Comparison of ENCODE assay signal across 13 cellular contexts in genomic region chr4:56641494-56642051, GRCh38. TPM values are rescaled to one million over a fixed set of nuclear protein-coding genes. Genes with fewer than 3 reads are reported as not detected.
A peak's percentile ranks its signal among the peaks of the same experiment; 100 is the strongest.
DNase-seq lines count a peak whose midpoint lies in the region; ATAC-seq and TF ChIP-seq lines count a peak whose summit lies in the region.
"Had no signal": no experiment of that assay in that cellular context is flagged by ENCODE, and none has a peak within 500 bp of the region (broad histone marks: within the 10 kb centered on the region; RNA-seq: fewer than 3 reads in every experiment).

No MANE protein-coding gene starts in this region.

- intact Hi-C loops in activated CD4-positive, alpha-beta T cell treated with anti-CD3 and anti-CD28 coated beads for 36 hours (cut with DNase I, micrococcal nuclease) = loop anchor here (1.0 to 10.0 kb wide), 5 partner anchors 9 to 697 kb away; partner anchors contain the start of genes HOPX (in 2 of the 2) and CEP135 (in 1 of the 2)

- no peak overlapping the region for H2AFZ ChIP-seq in SK-N-SH (ENCODE audit: low read depth)
- no peak overlapping the region for H2AFZ ChIP-seq in smooth muscle cell (ENCODE audit: low read depth)

- H3K4me1 ChIP-seq in SK-N-SH (ENCODE audit: control insufficient read depth in 1 of 2, insufficient read depth in 2 of 2, low read depth in 1 of 2, low read length in 1 of 2) (no peaks in the 10 kb centered on the region), smooth muscle cell (ENCODE audit: low read depth) (peaks cover 7% of the 10 kb centered on the region)

- peak overlapping the region; percentile 82 for H3K27ac Mint-ChIP-seq in activated CD4-positive, alpha-beta T cell treated with anti-CD3 and anti-CD28 coated beads for 36 hours

- no peaks in the 10 kb centered on the region for H3K27me3 Mint-ChIP-seq in activated CD4-positive, alpha-beta T cell treated with anti-CD3 and anti-CD28 coated beads for 36 hours
- H3K27me3 Mint-ChIP-seq: brain had no signal

- H3K9ac ChIP-seq in SK-N-SH (no peak overlapping the region; the same call in 1 of the 2 replicates), smooth muscle cell (ENCODE audit: low read depth) (peak overlapping the region; percentile 29)

- ATAC-seq in activated CD4-positive, alpha-beta T cell treated with anti-CD3 and anti-CD28 coated beads for 36 hours = peak; percentile 80
- no peak for ATAC-seq in HG02763 (IDR thresholded peaks at IDR 0.05; ENCODE audit: unreplicated experiment)
- ATAC-seq: sciatic nerve had no signal

- H3K9me3 ChIP-seq in SK-N-SH (no peaks in the 10 kb centered on the region), smooth muscle cell (replicated peaks; ENCODE audit: low read depth) (no peaks in the 10 kb centered on the region)

- WGBS in SK-N-SH (ENCODE audit: low lambda C conversion rate) = 3% methylated on average over 4 of the region's 4 CpGs
- 24% methylated on average over 4 of the region's 4 CpGs for WGBS in smooth muscle cell (ENCODE audit: low lambda C conversion rate)

- H3K4me3 Mint-ChIP-seq in activated CD4-positive, alpha-beta T cell treated with anti-CD3 and anti-CD28 coated beads for 36 hours = no peak overlapping the region
- H3K4me3 Mint-ChIP-seq: brain had no signal

- no peaks in the 10 kb centered on the region for H3K9me2 ChIP-seq in SK-N-SH

- H3K9me3 Mint-ChIP-seq in activated CD4-positive, alpha-beta T cell treated with anti-CD3 and anti-CD28 coated beads for 36 hours (ENCODE audit: low read depth) = peaks cover 7% of the 10 kb centered on the region

- H4K20me1 ChIP-seq in SK-N-SH (ENCODE audit: insufficient read depth) (peaks cover 3% of the 10 kb centered on the region; the same call in 1 of the 2 replicates), smooth muscle cell (ENCODE audit: low read depth) (no peaks in the 10 kb centered on the region)

- peaks cover 36% of the 10 kb centered on the region for H3K4me1 Mint-ChIP-seq in activated CD4-positive, alpha-beta T cell treated with anti-CD3 and anti-CD28 coated beads for 36 hours
- H3K4me1 Mint-ChIP-seq: brain had no signal

- peak in 1 of 2 experiments; percentile 91; a peak in 2 of 4 replicates for TF ChIP-seq EP300 in SK-N-SH (IDR thresholded peaks at IDR 0.05; ENCODE audit: borderline replicate concordance in 1 of 2, low read depth in 1 of 2, low read length in 1 of 2)

- CTCF ChIA-PET in activated CD4-positive, alpha-beta T cell treated with anti-CD3 and anti-CD28 coated beads for 36 hours (lab: Charles Lee) = interaction anchor here (0.6 to 5.1 kb wide), 15 partner anchors 11 to 199 kb away, joined by 3 to 65 read pairs (median 4); no protein-coding TSS in a partner anchor
- CTCF ChIA-PET in SK-N-SH (lab: Yijun Ruan, JAX) = no interaction called here

- H3K4me2 ChIP-seq in SK-N-SH = peak overlapping the region; percentile 9; the same call in 1 of the 2 replicates
- peak overlapping the region; percentile 70 for H3K4me2 ChIP-seq in smooth muscle cell

- H3K36me3 Mint-ChIP-seq in activated CD4-positive, alpha-beta T cell treated with anti-CD3 and anti-CD28 coated beads for 36 hours (ENCODE audit: low read depth) = peaks cover 8% of the 10 kb centered on the region
- H3K36me3 Mint-ChIP-seq: brain had no signal

- no peaks in the 10 kb centered on the region for H3K36me3 ChIP-seq in SK-N-SH (replicated peaks in 1 of 2; ENCODE audit: control insufficient read depth in 1 of 2, insufficient read depth in 2 of 2, low read length in 1 of 2)
- no peaks in the 10 kb centered on the region for H3K36me3 ChIP-seq in smooth muscle cell (ENCODE audit: low read depth)

- peak overlapping the region in 1 of 2 experiments; percentile 82; a peak in 2 of 4 replicates for H3K27ac ChIP-seq in SK-N-SH (ENCODE audit: low read depth in 2 of 2, low read length in 1 of 2)
- peak overlapping the region; percentile 93 for H3K27ac ChIP-seq in smooth muscle cell (ENCODE audit: low read depth)

- H3K79me2 ChIP-seq in SK-N-SH (ENCODE audit: insufficient read depth) = no peaks in the 10 kb centered on the region
- no peaks in the 10 kb centered on the region for H3K79me2 ChIP-seq in smooth muscle cell (ENCODE audit: low read depth)

- H3F3A ChIP-seq in SK-N-SH (replicated peaks; ENCODE audit: insufficient read depth) = peaks cover 18% of the 10 kb centered on the region
- peaks cover 14% of the 10 kb centered on the region for H3F3A ChIP-seq in smooth muscle cell (ENCODE audit: low read depth)

- no peak for TF ChIP-seq RAD21 in SK-N-SH (IDR thresholded peaks at IDR 0.05; ENCODE audit: low read length)

- H3K4me3 ChIP-seq in SK-N-SH (ENCODE audit: low read depth in 2 of 2, low read length in 1 of 2) (no peak overlapping the region), fibroblast of mammary gland (ENCODE audit: control insufficient read depth, low read depth, low read length) (no peak overlapping the region), smooth muscle cell (no peak overlapping the region)

- POLR2A ChIA-PET in activated CD4-positive, alpha-beta T cell treated with anti-CD3 and anti-CD28 coated beads for 36 hours (lab: Charles Lee) = interaction anchor here (0.6 to 2.2 kb wide), 3 partner anchors 9 to 334 kb away, joined by 3 to 19 read pairs (median 3); no protein-coding TSS in a partner anchor
- POLR2A ChIA-PET in SK-N-SH (lab: Yijun Ruan, JAX) = no interaction called here

- DNase-seq in activated CD4-positive, alpha-beta T cell treated with anti-CD3 and anti-CD28 coated beads for 36 hours = no peak
- no peak for DNase-seq in activated CD4-positive, alpha-beta T cell treated with anti-CD3 and anti-CD28 coated beads for 48 hours
- DNase-seq in SK-N-SH (no peak), fibroblast of mammary gland (ENCODE audit: low read depth) (peak; percentile 97), smooth muscle cell (lab: John Stamatoyannopoulos, UW; ENCODE audit: unreplicated experiment) (no peak), NCI-H524 (lab: John Stamatoyannopoulos, UW) (no peak)
- DNase-seq in stimulated activated naive CD4-positive, alpha-beta T cell (lab: John Stamatoyannopoulos, UW) = no peak
- DNase-seq: 8988T, kidney, NCI-H446 treated with DMSO at 0.1 percent for 48 hours had no signal

- TF ChIP-seq CTCF in SK-N-SH (IDR thresholded peaks at IDR 0.05) (no peak), fibroblast of mammary gland (conservative IDR thresholded peaks at IDR 0.05; ENCODE audit: control insufficient read depth, insufficient read depth, low read depth, low read length) (peak; percentile 18), smooth muscle cell (IDR thresholded peaks at IDR 0.05; ENCODE audit: borderline replicate concordance, insufficient read depth, poor library complexity, severe bottlenecking) (peak; percentile 19)

- H3K27me3 ChIP-seq in SK-N-SH (ENCODE audit: insufficient read depth) (no peaks in the 10 kb centered on the region), smooth muscle cell (ENCODE audit: low read depth) (no peaks in the 10 kb centered on the region)

TF ChIP-seq in SK-N-SH, 30 proteins besides CTCF, POLR2A, EP300 and RAD21 (continues in another document):
- TF ChIP-seq YY1 (IDR thresholded peaks at IDR 0.05; ENCODE audit: low read depth) (peak; percentile 20; the same call in 1 of the 2 replicates), TEAD4 (IDR thresholded peaks at IDR 0.05; ENCODE audit: borderline replicate concordance, insufficient read depth) (peak; percentile 84), GATA2 (CRISPR knock-in tag; IDR thresholded peaks at IDR 0.05) (no peak), MXI1 (IDR thresholded peaks at IDR 0.05; ENCODE audit: low read depth, low read length) (no peak), TAF1 (IDR thresholded peaks at IDR 0.05; ENCODE audit: borderline replicate concordance, low read depth, low read length) (no peak), MAX (IDR thresholded peaks at IDR 0.05; ENCODE audit: low read depth) (peak; percentile 62; the same call in 1 of the 2 replicates), FOXM1 (IDR thresholded peaks at IDR 0.05; ENCODE audit: low read depth) (peak; percentile 68; the same call in 1 of the 2 replicates), RCOR1 (IDR thresholded peaks at IDR 0.05; ENCODE audit: low read length) (no peak), FOXJ3 (CRISPR knock-in tag; IDR thresholded peaks at IDR 0.05) (no peak), SMC3 (IDR thresholded peaks at IDR 0.05; ENCODE audit: low read depth, low read length) (no peak), USF1 (IDR thresholded peaks at IDR 0.05; ENCODE audit: borderline replicate concordance, low read depth) (no peak), NFIC (IDR thresholded peaks at IDR 0.05; ENCODE audit: borderline replicate concordance) (peak; percentile 89), FOSL2 (IDR thresholded peaks at IDR 0.05; ENCODE audit: borderline replicate concordance, low read depth) (peak; percentile 98), IRF3 (IDR thresholded peaks at IDR 0.05; ENCODE audit: low read depth, low read length) (no peak), RXRA (IDR thresholded peaks at IDR 0.05; ENCODE audit: borderline replicate concordance, low read depth) (peak; percentile 70; the same call in 1 of the 2 replicates), POLR2AphosphoS5 (IDR thresholded peaks at IDR 0.05; ENCODE audit: low read depth, low read length) (peak; percentile 65; the same call in 1 of the 2 replicates)

RNA-seq across cellular contexts. Expression of gene HOPX, which starts 39.5 kb away (rescaled TPM):
- total RNA-seq in activated CD4-positive, alpha-beta T cell treated with anti-CD3 and anti-CD28 coated beads for 36 hours = 10 to 100 TPM; 56.3 to 83.9 TPM
- polyA plus RNA-seq in SK-N-SH (2012; rRNA removed) = 0.05 and 0.08 TPM in 2 replicates
- polyA plus RNA-seq in SK-N-SH (2012; cell fraction: cytosol; rRNA removed) = 0.05 and 0.08 TPM in 2 replicates
- polyA plus RNA-seq in SK-N-SH (2012; cell fraction: nucleus; rRNA removed) = not detected in 2 replicates
- 86.9 and 142 TPM in 2 replicates for total RNA-seq in smooth muscle cell
- 66.0 and 111 TPM in 2 replicates for polyA plus RNA-seq in smooth muscle cell
